ENCODE assay signal across 2 cellular contexts in genomic region chr19:44611812-44612295, GRCh38.
TF ChIP-seq lines count a peak whose summit lies in the region.

No MANE protein-coding gene starts in this region.

TF ChIP-seq in A549, 52 proteins besides CTCF, POLR2A, EP300 and RAD21:
- TF ChIP-seq BCL3 (IDR thresholded peaks at IDR 0.05), result no peak
- TF ChIP-seq FOXS1 (CRISPR knock-in tag; IDR thresholded peaks at IDR 0.05), result no peak
- no peak for TF ChIP-seq ZNF302 (CRISPR knock-in tag; IDR thresholded peaks at IDR 0.05)
- no peak for TF ChIP-seq MAFK (IDR thresholded peaks at IDR 0.05; ENCODE audit: partially characterized antibody)
- no peak for TF ChIP-seq PHF8 (IDR thresholded peaks at IDR 0.05; ENCODE audit: borderline replicate concordance, low read depth)
- no peak for TF ChIP-seq EHMT2 (IDR thresholded peaks at IDR 0.05; ENCODE audit: low read depth)
- TF ChIP-seq TFCP2L1 (CRISPR knock-in tag; IDR thresholded peaks at IDR 0.05), result no peak
- TF ChIP-seq JUNB (IDR thresholded peaks at IDR 0.05), result no peak
- no peak for TF ChIP-seq ZSCAN20 (CRISPR knock-in tag; IDR thresholded peaks at IDR 0.05)
- TF ChIP-seq MAZ (IDR thresholded peaks at IDR 0.05; ENCODE audit: borderline replicate concordance, low read depth, low read length), result no peak
- no peak for TF ChIP-seq SMC3 (IDR thresholded peaks at IDR 0.05)
- no peak for TF ChIP-seq HOXB5 (CRISPR knock-in tag; IDR thresholded peaks at IDR 0.05)
- TF ChIP-seq RCOR1 (IDR thresholded peaks at IDR 0.05; ENCODE audit: low read depth, low read length), result no peak
- no peak for TF ChIP-seq CHD4 (IDR thresholded peaks at IDR 0.05; ENCODE audit: borderline replicate concordance)
- TF ChIP-seq HOXA7 (CRISPR knock-in tag; IDR thresholded peaks at IDR 0.05), result no peak
TF ChIP-seq in A549: peak in this region for 0.

TF ChIP-seq in IMR-90, 13 proteins besides CTCF, POLR2A, EP300 and RAD21:
- TF ChIP-seq MAZ (IDR thresholded peaks at IDR 0.05; ENCODE audit: borderline replicate concordance, low read depth, low read length), result no peak
- TF ChIP-seq CEBPB (IDR thresholded peaks at IDR 0.05; ENCODE audit: low read depth, low read length), result no peak
- TF ChIP-seq MXI1 (IDR thresholded peaks at IDR 0.05; ENCODE audit: borderline replicate concordance, low read depth, low read length), result no peak
- TF ChIP-seq BHLHE40 (IDR thresholded peaks at IDR 0.05; ENCODE audit: low read depth, low read length), result no peak
- TF ChIP-seq ELK1 (IDR thresholded peaks at IDR 0.05; ENCODE audit: borderline replicate concordance, low read depth, low read length), result no peak
- no peak for TF ChIP-seq MAFK (IDR thresholded peaks at IDR 0.05; ENCODE audit: low read depth, low read length)
- no peak for TF ChIP-seq SMC3 (IDR thresholded peaks at IDR 0.05; ENCODE audit: low read depth, low read length)
- TF ChIP-seq USF2 (IDR thresholded peaks at IDR 0.05; ENCODE audit: low read depth, low read length), result no peak
- TF ChIP-seq CHD1 (IDR thresholded peaks at IDR 0.05; ENCODE audit: low read depth, low read length), result no peak
- TF ChIP-seq NFE2L2 (IDR thresholded peaks at IDR 0.05; ENCODE audit: low read depth, low read length), result no peak
- TF ChIP-seq FOS (IDR thresholded peaks at IDR 0.05; ENCODE audit: low read depth, low read length), result no peak
- TF ChIP-seq RFX5 (IDR thresholded peaks at IDR 0.05; ENCODE audit: low read depth, low read length), result no peak
- TF ChIP-seq RCOR1 (IDR thresholded peaks at IDR 0.05; ENCODE audit: insufficient replicate concordance, low read length), result no peak
